In the genomic region with DNA sequence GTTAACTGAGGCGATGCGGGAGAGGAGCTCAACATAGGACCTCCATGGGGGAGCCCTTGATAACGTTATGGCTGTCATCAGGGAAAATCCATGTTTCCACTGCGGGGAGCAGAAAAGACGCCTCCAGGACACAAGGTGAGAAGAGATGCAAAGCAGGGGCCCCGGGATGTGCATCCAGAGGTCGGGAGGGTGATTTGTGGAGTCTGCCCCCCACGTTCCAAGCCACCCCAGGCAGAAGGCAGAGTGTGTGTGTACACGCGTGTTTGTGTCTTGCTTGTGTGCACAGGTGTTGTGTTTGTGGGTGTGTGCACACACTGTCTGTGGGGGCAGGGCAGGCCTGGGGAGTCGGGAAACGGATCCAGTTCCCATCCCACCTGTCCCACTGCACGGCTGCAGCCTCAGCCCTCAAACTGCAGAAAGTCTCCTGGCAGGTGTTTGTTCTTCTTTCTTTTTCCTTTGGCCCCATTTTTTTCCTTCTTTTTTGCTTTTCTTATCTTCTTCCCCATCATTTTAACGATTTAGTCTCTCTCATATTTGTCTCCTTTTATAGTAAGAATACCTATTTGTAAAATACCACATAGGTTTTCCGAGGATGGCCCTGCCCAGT, we compare ENCODE assay signal across 25 cellular contexts. TPM values are rescaled to one million over a fixed set of nuclear protein-coding genes. Genes with fewer than 3 reads are reported as not detected.
"Had no signal": no experiment of that assay in that cellular context is flagged by ENCODE, and none has a peak within 500 bp of the region (broad histone marks: within the 10 kb centered on the region; RNA-seq: fewer than 3 reads in every experiment).

No MANE protein-coding gene starts in this region.

- H3K4me3 ChIP-seq: esophagus squamous epithelium, left lung, lung, mucosa of descending colon, pancreas, psoas muscle, suprapubic skin, tibial artery had no signal

- H3K4me3 Mint-ChIP-seq: activated CD4-positive, alpha-beta memory T cell treated with anti-CD3 and anti-CD28 coated beads, Interleukin-2, amount 10 ng/mL, durations not matched to agents 7 days and 5 days; activated CD4-positive, alpha-beta T cell treated with anti-CD3 and anti-CD28 coated beads, Interleukin-2, amount 10 ng/mL, durations not matched to agents 24 days and 14 days; activated T-cell treated with anti-CD3 and anti-CD28 coated beads, Interleukin-2, amount 50 U/mL, for 24 hours; nephron had no signal

- H3K27ac ChIP-seq: epithelial cell of prostate, esophagus squamous epithelium, left lung, pancreas, psoas muscle, suprapubic skin, tibial artery had no signal

- H3K9me3 Mint-ChIP-seq: activated CD4-positive, alpha-beta memory T cell treated with anti-CD3 and anti-CD28 coated beads, Interleukin-2, amount 10 ng/mL, durations not matched to agents 7 days and 5 days; activated CD4-positive, alpha-beta T cell treated with anti-CD3 and anti-CD28 coated beads, Interleukin-2, amount 10 ng/mL, durations not matched to agents 24 days and 14 days; activated T-cell treated with anti-CD3 and anti-CD28 coated beads, Interleukin-2, amount 50 U/mL, for 24 hours; nephron had no signal

- H3K27me3 Mint-ChIP-seq: activated CD4-positive, alpha-beta T cell treated with anti-CD3 and anti-CD28 coated beads, Interleukin-2, amount 10 ng/mL, durations not matched to agents 24 days and 14 days had no signal

- H3K27ac Mint-ChIP-seq: activated CD4-positive, alpha-beta memory T cell treated with anti-CD3 and anti-CD28 coated beads, Interleukin-2, amount 10 ng/mL, durations not matched to agents 7 days and 5 days; activated CD4-positive, alpha-beta T cell treated with anti-CD3 and anti-CD28 coated beads, Interleukin-2, amount 10 ng/mL, durations not matched to agents 24 days and 14 days; activated T-cell treated with anti-CD3 and anti-CD28 coated beads, Interleukin-2, amount 50 U/mL, for 24 hours; nephron had no signal

- H3K4me1 Mint-ChIP-seq: activated CD4-positive, alpha-beta memory T cell treated with anti-CD3 and anti-CD28 coated beads, Interleukin-2, amount 10 ng/mL, durations not matched to agents 7 days and 5 days; activated CD4-positive, alpha-beta T cell treated with anti-CD3 and anti-CD28 coated beads, Interleukin-2, amount 10 ng/mL, durations not matched to agents 24 days and 14 days had no signal

- H3K9me3 ChIP-seq: esophagus squamous epithelium, left lung, mucosa of descending colon, pancreas, psoas muscle, suprapubic skin, tibial artery had no signal

- H3K27me3 ChIP-seq: pancreas had no signal

- H3K36me3 ChIP-seq: esophagus squamous epithelium, left lung, pancreas, suprapubic skin, tibial artery had no signal

- ATAC-seq: left lung, mucosa of descending colon, pancreas, psoas muscle had no signal

- DNase-seq: activated CD4-positive, alpha-beta memory T cell treated with anti-CD3 and anti-CD28 coated beads, Interleukin-2, amount 10 ng/mL, durations not matched to agents 7 days and 5 days; activated CD4-positive, CD25-positive, alpha-beta regulatory T cell treated with anti-CD3 and anti-CD28 coated beads, Interleukin-2, amount 50 U/mL, for 72 hours; activated CD8-positive, alpha-beta memory T cell treated with anti-CD3 and anti-CD28 coated beads, Interleukin-2, amount 50 U/mL, for 48 hours; activated gamma-delta T cell treated with Interleukin-2 at 50 U/mL for 16 hours; activated naive CD4-positive, alpha-beta T cell treated with anti-CD3 and anti-CD28 coated beads, Interleukin-2, amount 50 U/mL, for 16 hours; activated T-cell treated with anti-CD3 and anti-CD28 coated beads, Interleukin-2, amount 50 U/mL, for 24 hours; amniotic stem cell; central memory CD4-positive, alpha-beta T cell; esophagus squamous epithelium; foreskin melanocyte; left lung; mesendoderm; mucosa of descending colon; psoas muscle; stimulated activated CD4-positive, alpha-beta T cell treated with anti-CD3 and anti-CD28 coated beads, Interleukin-15, amount 100 ng/mL, for 24 hours; stimulated activated CD4-positive, alpha-beta T cell treated with anti-CD3 and anti-CD28 coated beads, Interleukin-2, amount 100 ng/mL, for 24 hours; stimulated activated naive CD4-positive, alpha-beta T cell; T-helper 2 cell; tibial artery had no signal

- H3K4me1 ChIP-seq: esophagus squamous epithelium, left lung, pancreas, psoas muscle, suprapubic skin, tibial artery had no signal

RNA-seq across cellular contexts. Expression of a gene that starts 17.4 kb away (rescaled TPM):
- total RNA-seq: activated CD4-positive, alpha-beta memory T cell treated with anti-CD3 and anti-CD28 coated beads, Interleukin-2, amount 10 ng/mL, durations not matched to agents 7 days and 5 days; activated CD4-positive, alpha-beta T cell treated with anti-CD3 and anti-CD28 coated beads, Interleukin-2, amount 10 ng/mL, durations not matched to agents 24 days and 14 days; psoas muscle had no signal
